ENCODE assay signal across 1 cellular context in the genomic region with DNA sequence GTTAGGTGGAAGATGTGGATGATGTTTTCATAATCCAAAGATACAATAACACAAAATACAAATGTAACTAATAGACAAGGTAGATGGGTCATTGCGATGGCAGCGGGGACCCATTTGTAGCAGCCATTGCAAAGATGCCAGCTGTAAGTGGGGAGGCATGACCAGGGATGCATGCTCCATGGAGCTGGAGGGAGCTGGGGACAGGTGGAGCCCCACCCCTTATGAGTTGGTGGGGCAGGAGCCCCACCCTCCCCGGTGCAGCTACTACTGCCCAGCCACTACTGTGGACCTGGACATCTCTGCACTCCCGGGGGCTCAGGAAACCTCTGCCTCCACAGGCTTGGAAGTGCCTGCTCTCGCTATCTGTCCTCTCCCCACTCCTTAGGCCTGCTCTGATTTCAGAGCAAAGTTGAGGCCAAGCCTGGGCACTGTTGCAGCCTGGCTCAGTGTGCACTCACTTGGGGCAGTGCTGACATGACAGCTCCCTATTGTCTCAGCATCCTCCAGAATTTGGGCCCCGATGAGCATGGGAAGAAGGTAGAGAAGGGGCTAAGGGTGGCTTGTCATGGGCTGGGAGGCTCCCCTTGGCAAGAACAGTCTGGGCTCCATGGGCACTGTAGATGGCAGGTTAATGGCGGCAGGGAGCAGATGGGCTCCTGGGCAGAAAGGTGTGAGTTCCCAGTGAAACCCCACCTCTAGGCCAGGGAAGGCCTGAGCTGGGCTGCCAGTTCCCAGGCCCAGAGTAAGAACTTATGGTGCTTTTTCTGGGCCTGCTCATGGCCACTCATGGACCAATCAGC.
TF ChIP-seq lines count a peak whose summit lies in the region.

No MANE protein-coding gene starts in this region.

TF ChIP-seq in HepG2, 621 proteins besides CTCF, POLR2A, EP300 and RAD21:
- TF ChIP-seq POGZ (CRISPR knock-in tag; IDR thresholded peaks at IDR 0.05) (no peak), HNF4A (CRISPR knock-in tag; IDR thresholded peaks at IDR 0.05) (no peak), TEAD2 (CRISPR knock-in tag; IDR thresholded peaks at IDR 0.05) (no peak), ZNF180 (CRISPR knock-in tag; IDR thresholded peaks at IDR 0.05; ENCODE audit: borderline replicate concordance, low read depth) (no peak), HNRNPH1 (optimal IDR thresholded peaks at IDR 0.05; ENCODE audit: low read depth, low read length) (no peak), ZNF335 (CRISPR knock-in tag; IDR thresholded peaks at IDR 0.05) (no peak), NONO (IDR thresholded peaks at IDR 0.05) (no peak), NONO (CRISPR knock-in tag; conservative IDR thresholded peaks at IDR 0.05) (no peak), CBFB (CRISPR knock-in tag; IDR thresholded peaks at IDR 0.05) (no peak), ATF1 (CRISPR knock-in tag; IDR thresholded peaks at IDR 0.05) (no peak), ZNF367 (CRISPR knock-in tag; IDR thresholded peaks at IDR 0.05; ENCODE audit: borderline replicate concordance) (no peak), ZFP1 (CRISPR knock-in tag; IDR thresholded peaks at IDR 0.05) (no peak)
- TF ChIP-seq, protein P1, sequence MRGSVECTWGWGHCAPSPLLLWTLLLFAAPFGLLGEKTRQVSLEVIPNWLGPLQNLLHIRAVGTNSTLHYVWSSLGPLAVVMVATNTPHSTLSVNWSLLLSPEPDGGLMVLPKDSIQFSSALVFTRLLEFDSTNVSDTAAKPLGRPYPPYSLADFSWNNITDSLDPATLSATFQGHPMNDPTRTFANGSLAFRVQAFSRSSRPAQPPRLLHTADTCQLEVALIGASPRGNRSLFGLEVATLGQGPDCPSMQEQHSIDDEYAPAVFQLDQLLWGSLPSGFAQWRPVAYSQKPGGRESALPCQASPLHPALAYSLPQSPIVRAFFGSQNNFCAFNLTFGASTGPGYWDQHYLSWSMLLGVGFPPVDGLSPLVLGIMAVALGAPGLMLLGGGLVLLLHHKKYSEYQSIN (CRISPR knock-in tag; IDR thresholded peaks at IDR 0.05; ENCODE audit: borderline replicate concordance), result no peak
- TF ChIP-seq, protein P2, sequence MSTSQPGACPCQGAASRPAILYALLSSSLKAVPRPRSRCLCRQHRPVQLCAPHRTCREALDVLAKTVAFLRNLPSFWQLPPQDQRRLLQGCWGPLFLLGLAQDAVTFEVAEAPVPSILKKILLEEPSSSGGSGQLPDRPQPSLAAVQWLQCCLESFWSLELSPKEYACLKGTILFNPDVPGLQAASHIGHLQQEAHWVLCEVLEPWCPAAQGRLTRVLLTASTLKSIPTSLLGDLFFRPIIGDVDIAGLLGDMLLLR (CRISPR knock-in tag; IDR thresholded peaks at IDR 0.05), result no peak
- TF ChIP-seq, protein P3, sequence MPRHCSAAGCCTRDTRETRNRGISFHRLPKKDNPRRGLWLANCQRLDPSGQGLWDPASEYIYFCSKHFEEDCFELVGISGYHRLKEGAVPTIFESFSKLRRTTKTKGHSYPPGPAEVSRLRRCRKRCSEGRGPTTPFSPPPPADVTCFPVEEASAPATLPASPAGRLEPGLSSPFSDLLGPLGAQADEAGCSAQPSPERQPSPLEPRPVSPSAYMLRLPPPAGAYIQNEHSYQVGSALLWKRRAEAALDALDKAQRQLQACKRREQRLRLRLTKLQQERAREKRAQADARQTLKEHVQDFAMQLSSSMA (CRISPR knock-in tag; IDR thresholded peaks at IDR 0.05), result no peak
- TF ChIP-seq, protein P4, sequence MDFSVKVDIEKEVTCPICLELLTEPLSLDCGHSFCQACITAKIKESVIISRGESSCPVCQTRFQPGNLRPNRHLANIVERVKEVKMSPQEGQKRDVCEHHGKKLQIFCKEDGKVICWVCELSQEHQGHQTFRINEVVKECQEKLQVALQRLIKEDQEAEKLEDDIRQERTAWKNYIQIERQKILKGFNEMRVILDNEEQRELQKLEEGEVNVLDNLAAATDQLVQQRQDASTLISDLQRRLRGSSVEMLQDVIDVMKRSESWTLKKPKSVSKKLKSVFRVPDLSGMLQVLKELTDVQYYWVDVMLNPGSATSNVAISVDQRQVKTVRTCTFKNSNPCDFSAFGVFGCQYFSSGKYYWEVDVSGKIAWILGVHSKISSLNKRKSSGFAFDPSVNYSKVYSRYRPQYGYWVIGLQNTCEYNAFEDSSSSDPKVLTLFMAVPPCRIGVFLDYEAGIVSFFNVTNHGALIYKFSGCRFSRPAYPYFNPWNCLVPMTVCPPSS (IDR thresholded peaks at IDR 0.05), result no peak
